ENCODE assay signal across 8 cellular contexts in genomic region chr17:78377858-78378224, GRCh38. TPM values are rescaled to one million over a fixed set of nuclear protein-coding genes. Genes with fewer than 3 reads are reported as not detected.
DNase-seq lines count a peak whose midpoint lies in the region; ATAC-seq and TF ChIP-seq lines count a peak whose summit lies in the region.

No MANE protein-coding gene starts in this region.

- H3K4me1 Mint-ChIP-seq in activated CD4-positive, alpha-beta T cell treated with anti-CD3 and anti-CD28 coated beads, Interleukin-2, amount 10 ng/mL, durations not matched to agents 24 days and 14 days, result peaks cover 39% of the 10 kb centered on the region

- intact Hi-C loops in activated CD4-positive, alpha-beta T cell treated with anti-CD3 and anti-CD28 coated beads, Interleukin-2, amount 10 ng/mL, durations not matched to agents 24 days and 14 days (cut with micrococcal nuclease), result loop anchor here (1.0 kb wide), 2 partner anchors 14 to 18 kb away; partner anchors contain the start of gene SOCS3
- intact Hi-C loops in ascending aorta (cut with DNase I) (loop anchor here (1.0 to 5.0 kb wide), 3 partner anchors 18 to 44 kb away; partner anchors contain the start of gene SOCS3), left lung (cut with DNase I) (no loop called here)

- peak overlapping the region; percentile 88 for H3K27ac Mint-ChIP-seq in activated CD4-positive, alpha-beta T cell treated with anti-CD3 and anti-CD28 coated beads, Interleukin-2, amount 10 ng/mL, durations not matched to agents 24 days and 14 days

- no peaks in the 10 kb centered on the region for H3K27me3 ChIP-seq in ascending aorta
- no peaks in the 10 kb centered on the region for H3K27me3 ChIP-seq in left lung
- no peaks in the 10 kb centered on the region for H3K27me3 ChIP-seq in thoracic aorta (replicated peaks; ENCODE audit: insufficient read depth)

- peak overlapping the region; percentile 92 for H3K4me3 Mint-ChIP-seq in activated CD4-positive, alpha-beta T cell treated with anti-CD3 and anti-CD28 coated beads, Interleukin-2, amount 10 ng/mL, durations not matched to agents 24 days and 14 days

- ATAC-seq in left lung (no peak), thoracic aorta (ENCODE audit: insufficient number of reproducible peaks, low FRiP score, low read depth) (no peak)

- in situ Hi-C loops in G401 (cut with HindIII; ENCODE audit: low sequenced_read_pairs), result no loop called here

- H3K27ac ChIP-seq in ascending aorta (peak overlapping the region; percentile 89 to 94), left lung (peak overlapping the region; percentile 94 to 99), thoracic aorta (peak overlapping the region; percentile 87 to 93)

- H3K36me3 ChIP-seq in ascending aorta, result no peaks in the 10 kb centered on the region
- peaks cover 0 to 10% of the 10 kb centered on the region in 2 donors for H3K36me3 ChIP-seq in left lung
- no peaks in the 10 kb centered on the region for H3K36me3 ChIP-seq in thoracic aorta

- peaks cover 23% of the 10 kb centered on the region for H3K36me3 Mint-ChIP-seq in activated CD4-positive, alpha-beta T cell treated with anti-CD3 and anti-CD28 coated beads, Interleukin-2, amount 10 ng/mL, durations not matched to agents 24 days and 14 days (ENCODE audit: low read depth)

- H3K9me3 ChIP-seq in ascending aorta (no peaks in the 10 kb centered on the region), left lung (no peaks in the 10 kb centered on the region), thoracic aorta (no peaks in the 10 kb centered on the region)

- H3K4me3 ChIP-seq in ascending aorta, result peak overlapping the region; percentile 86 to 97
- H3K4me3 ChIP-seq in left lung, result peak overlapping the region; percentile 96 to 97
- peak overlapping the region; percentile 98 for H3K4me3 ChIP-seq in thoracic aorta

- no peaks in the 10 kb centered on the region for H3K27me3 Mint-ChIP-seq in activated CD4-positive, alpha-beta T cell treated with anti-CD3 and anti-CD28 coated beads, Interleukin-2, amount 10 ng/mL, durations not matched to agents 24 days and 14 days

- peaks cover 13 to 19% of the 10 kb centered on the region in 2 donors for H3K4me1 ChIP-seq in ascending aorta
- peaks cover 40 to 84% of the 10 kb centered on the region in 2 donors for H3K4me1 ChIP-seq in left lung
- peaks cover 15 to 55% of the 10 kb centered on the region in 2 donors for H3K4me1 ChIP-seq in thoracic aorta (ENCODE audit: control insufficient read depth in 1 of 2, low read depth in 2 of 2)

- DNase-seq in activated CD4-positive, alpha-beta T cell treated with anti-CD3 and anti-CD28 coated beads, Interleukin-2, amount 10 ng/mL, durations not matched to agents 24 days and 14 days, result peak; percentile 64
- no peak for DNase-seq in activated CD4-positive, alpha-beta T cell treated with anti-CD3 and anti-CD28 coated beads, Interleukin-2, amount 50 U/mL, for 48 hours
- DNase-seq in ascending aorta (ENCODE audit: low spot score in 2 of 2) (no peak), left lung (peak in 1 of 2 donors; percentile 75), thoracic aorta (ENCODE audit: low spot score) (no peak), epidermal melanocyte (ENCODE audit: insufficient read length, low spot score) (no peak), G401 (ENCODE audit: low spot score) (no peak)
- no peak for DNase-seq in stimulated activated CD4-positive, alpha-beta T cell treated with anti-CD3 and anti-CD28 coated beads, Interleukin-2, amount 100 ng/mL, for 48 hours

- TF ChIP-seq CTCF in ascending aorta (IDR thresholded peaks at IDR 0.05) (no peak), left lung (IDR thresholded peaks at IDR 0.05) (no peak), thoracic aorta (IDR thresholded peaks at IDR 0.05) (no peak)

- H3K9me3 Mint-ChIP-seq in activated CD4-positive, alpha-beta T cell treated with anti-CD3 and anti-CD28 coated beads, Interleukin-2, amount 10 ng/mL, durations not matched to agents 24 days and 14 days, result no peaks in the 10 kb centered on the region

RNA-seq across cellular contexts. Expression of gene PGS1, which starts 0.6 kb away (rescaled TPM):
- 65.6 and 67.8 TPM in 2 replicates for total RNA-seq in activated CD4-positive, alpha-beta T cell treated with anti-CD3 and anti-CD28 coated beads, Interleukin-2, amount 10 ng/mL, durations not matched to agents 24 days and 14 days
- total RNA-seq in ascending aorta (41.8 TPM), left lung (10 to 100 TPM; 63.4 to 83.6 TPM), thoracic aorta (10 to 100 TPM; 52.0 to 98.4 TPM)
- total RNA-seq in G401 (2014; rRNA removed; shearing (Covaris generic)), result 16.3 and 43.0 TPM in 2 replicates

RNA-seq across cellular contexts. Expression of gene SOCS3, which starts 18.0 kb away (rescaled TPM):
- total RNA-seq in activated CD4-positive, alpha-beta T cell treated with anti-CD3 and anti-CD28 coated beads, Interleukin-2, amount 10 ng/mL, durations not matched to agents 24 days and 14 days, result 78.3 and 81.5 TPM in 2 replicates
- total RNA-seq in ascending aorta (620 TPM), left lung (100 to 1,000 TPM in 1 of 2 donors, 10 to 100 TPM in 1; 60.7 to 110 TPM), thoracic aorta (100 to 1,000 TPM; 313 to 361 TPM)
- 72.7 and 90.1 TPM in 2 replicates for total RNA-seq in G401 (2014; rRNA removed; shearing (Covaris generic))

Comparison
In these comparisons a context has a peak if more than half of its experiments do, and no peak if none do; other contexts are left out.
1. intact Hi-C loops: an anchor here in activated CD4-positive, alpha-beta T cell treated with anti-CD3 and anti-CD28 coated beads, Interleukin-2, amount 10 ng/mL, durations not matched to agents 24 days and 14 days (1.0 kb wide) and ascending aorta (1.0 to 5.0 kb wide); none called in left lung.